Comparison of ENCODE assay signal across 1 cellular context in genomic region chr16:51951668-51952298, GRCh38.
A peak's percentile ranks its signal among the peaks of the same experiment; 100 is the strongest.
TF ChIP-seq lines count a peak whose summit lies in the region.

No MANE protein-coding gene starts in this region.

TF ChIP-seq in GM23338, 12 proteins besides CTCF, POLR2A, EP300 and RAD21 (continued from another document):
- peak; percentile 93 for TF ChIP-seq ZNF462 (CRISPR knock-in tag; IDR thresholded peaks at IDR 0.05)
